Comparison of ENCODE assay signal across 1 cellular context in genomic region chr1:160127865-160128523, GRCh38.
A peak's percentile ranks its signal among the peaks of the same experiment; 100 is the strongest.
TF ChIP-seq lines count a peak whose summit lies in the region.

No MANE protein-coding gene starts in this region.

TF ChIP-seq in K562, 482 proteins besides CTCF, POLR2A, EP300 and RAD21:
- no peak for TF ChIP-seq PHB2 (IDR thresholded peaks at IDR 0.05; ENCODE audit: low read depth)
- no peak for TF ChIP-seq HEY1 (CRISPR knock-in tag; IDR thresholded peaks at IDR 0.05; ENCODE audit: borderline replicate concordance)
- no peak for TF ChIP-seq HIVEP1 (CRISPR knock-in tag; IDR thresholded peaks at IDR 0.05)
- TF ChIP-seq JUND (IDR thresholded peaks at IDR 0.05; ENCODE audit: borderline replicate concordance, low read depth, low read length) = peak; percentile 68; the same call in 1 of the 2 replicates
- TF ChIP-seq JUND (tag; IDR thresholded peaks at IDR 0.05; ENCODE audit: borderline replicate concordance, low read depth, low read length) = 0 out of 3 replicates have a peak, but pooled peaks have one; percentile 9
- peak; percentile 78 for TF ChIP-seq ATF3 (IDR thresholded peaks at IDR 0.05)
- no peak for TF ChIP-seq ATF3 (CRISPR knock-in tag; conservative IDR thresholded peaks at IDR 0.05)
- TF ChIP-seq PKNOX1 (IDR thresholded peaks at IDR 0.05) = 0 out of 2 replicates have a peak, but pooled peaks have one; percentile 27
- TF ChIP-seq ZBTB43 (CRISPR knock-in tag; IDR thresholded peaks at IDR 0.05) = no peak
- TF ChIP-seq ZNF589 (CRISPR knock-in tag; IDR thresholded peaks at IDR 0.05; ENCODE audit: low read depth) = 0 out of 2 replicates have a peak, but pooled peaks have one; percentile 38
- TF ChIP-seq NRF1 (conservative IDR thresholded peaks at IDR 0.05 in 1 of 2, IDR thresholded peaks at IDR 0.05 in 1 of 2) = peak; percentile 10 to 20; a peak in 1 of 4 replicates
- 0 out of 2 replicates have a peak, but pooled peaks have one; percentile 14 for TF ChIP-seq JUN (IDR thresholded peaks at IDR 0.05; ENCODE audit: borderline replicate concordance, low read depth, low read length)
- TF ChIP-seq JUN (CRISPR knock-in tag; IDR thresholded peaks at IDR 0.05; ENCODE audit: borderline replicate concordance) = no peak
- TF ChIP-seq ZMIZ1 (IDR thresholded peaks at IDR 0.05; ENCODE audit: low read depth in 2 of 2, low read length in 2 of 2) = no peak
- TF ChIP-seq ZNF407 (IDR thresholded peaks at IDR 0.05; ENCODE audit: low read depth) = peak; percentile 45; the same call in 1 of the 2 replicates
- 0 out of 2 replicates have a peak, but pooled peaks have one; percentile 14 for TF ChIP-seq C11orf30 (IDR thresholded peaks at IDR 0.05; ENCODE audit: low read depth)
- peak; percentile 62 for TF ChIP-seq FOSL1 (tag; conservative IDR thresholded peaks at IDR 0.05)
